Comparison of ENCODE assay signal across 14 cellular contexts in genomic region chr10:5764422-5765297, GRCh38. TPM values are rescaled to one million over a fixed set of nuclear protein-coding genes. Genes with fewer than 3 reads are reported as not detected.
DNase-seq lines count a peak whose midpoint lies in the region; ATAC-seq and TF ChIP-seq lines count a peak whose summit lies in the region.
"Had no signal": no experiment of that assay in that cellular context is flagged by ENCODE, and none has a peak within 500 bp of the region (broad histone marks: within the 10 kb centered on the region; RNA-seq: fewer than 3 reads in every experiment).

No MANE protein-coding gene starts in this region.

- no peak overlapping the region for H3K4me3 ChIP-seq in cardiac muscle cell
- no peak overlapping the region for H3K4me3 ChIP-seq in right cardiac atrium (ENCODE audit: low read length)
- H3K4me3 ChIP-seq in Panc1 (ENCODE audit: low read depth in 2 of 2, low read length in 2 of 2): no peak overlapping the region
- no peak overlapping the region for H3K4me3 ChIP-seq in testis
- H3K4me3 ChIP-seq: ovary had no signal

- WGBS in right cardiac atrium: 90% methylated on average over 10 of the region's 10 CpGs
- 90 to 92% methylated on average over 10 of the region's 10 CpGs for WGBS in testis, 2 donors

- no peak for TF ChIP-seq POLR2A in testis (IDR thresholded peaks at IDR 0.05)

- TF ChIP-seq CTCF in cardiac muscle cell (IDR thresholded peaks at IDR 0.05; ENCODE audit: low read depth, low read length): no peak
- TF ChIP-seq CTCF in Panc1 (IDR thresholded peaks at IDR 0.05): peak; percentile 33; the same call in 1 of the 2 replicates
- TF ChIP-seq CTCF in testis (IDR thresholded peaks at IDR 0.05): no peak

- H3K9me3 Mint-ChIP-seq in effector memory CD8-positive, alpha-beta T cell: no peaks in the 10 kb centered on the region

- H3K27ac ChIP-seq in cardiac muscle cell (peak overlapping the region; percentile 42), right cardiac atrium (ENCODE audit: low read length) (no peak overlapping the region), Panc1 (ENCODE audit: low read length) (no peak overlapping the region), testis (peak overlapping the region; percentile 66)
- H3K27ac ChIP-seq: ovary had no signal

- POLR2A ChIA-PET in Panc1 (lab: Charles Lee): interaction anchor here (0.5 kb wide), 1 partner anchor 106 kb away, joined by 6 read pairs; no protein-coding TSS in a partner anchor

- no peaks in the 10 kb centered on the region for H3K4me1 ChIP-seq in cardiac muscle cell (ENCODE audit: low read depth)
- H3K4me1 ChIP-seq in right cardiac atrium (ENCODE audit: control insufficient read depth, insufficient read depth, low read length): no peaks in the 10 kb centered on the region
- no peaks in the 10 kb centered on the region; the same call in 1 of the 2 replicates for H3K4me1 ChIP-seq in Panc1 (ENCODE audit: control insufficient read depth, insufficient read depth, low read length)
- peaks cover 3% of the 10 kb centered on the region for H3K4me1 ChIP-seq in testis

- no peaks in the 10 kb centered on the region for H3K27me3 Mint-ChIP-seq in effector memory CD8-positive, alpha-beta T cell

- intact Hi-C loops in right cardiac atrium (cut with DNase I): no loop called here
- intact Hi-C loops in Panc1 (cut with micrococcal nuclease; ENCODE audit: unreplicated experiment): no loop called here
- intact Hi-C loops in testis (cut with DNase I; ENCODE audit: low total_unique reads): no loop called here

- H3K4me1 Mint-ChIP-seq in effector memory CD8-positive, alpha-beta T cell (ENCODE audit: low read depth in 2 of 2): peaks cover 3 to 8% of the 10 kb centered on the region in 2 donors

- ATAC-seq in right cardiac atrium (no peak), Panc1 (peak; percentile 45; the same call in 1 of the 2 replicates), HG02840 (IDR thresholded peaks at IDR 0.05; ENCODE audit: low FRiP score, unreplicated experiment) (no peak), GM18873 (IDR thresholded peaks at IDR 0.05; ENCODE audit: low FRiP score, unreplicated experiment) (no peak), GM21576 (IDR thresholded peaks at IDR 0.05; ENCODE audit: unreplicated experiment) (no peak)
- ATAC-seq in effector memory CD8-positive, alpha-beta T cell (replicated peaks): no peak

- in situ Hi-C loops in Panc1 (cut with HindIII; ENCODE audit: low pct_unique_long_range_greater_than_20kb, low sequenced_read_pairs): no loop called here

- peak overlapping the region; percentile 31 to 53 for H3K27ac Mint-ChIP-seq in effector memory CD8-positive, alpha-beta T cell

- peaks cover 71% of the 10 kb centered on the region for H3K36me3 Mint-ChIP-seq in effector memory CD8-positive, alpha-beta T cell (ENCODE audit: insufficient read depth)

- H3K27me3 ChIP-seq in cardiac muscle cell (no peaks in the 10 kb centered on the region), right cardiac atrium (ENCODE audit: control insufficient read depth, insufficient read depth) (no peaks in the 10 kb centered on the region), Panc1 (ENCODE audit: control insufficient read depth, insufficient read depth, low read length) (no peaks in the 10 kb centered on the region), testis (no peaks in the 10 kb centered on the region)
- H3K27me3 ChIP-seq: ovary had no signal

- DNase-seq in cardiac muscle cell (ENCODE audit: low read depth in 1 of 2, low spot score in 1 of 2): no peak
- no peak for DNase-seq in right cardiac atrium
- no peak for DNase-seq in Panc1 (ENCODE audit: low read depth, low spot score)
- DNase-seq in effector memory CD8-positive, alpha-beta T cell: no peak
- no peak for DNase-seq in testis
- DNase-seq: islet precursor cell, midbrain, NCI-H1694 treated with DMSO at 0.1 percent for 48 hours, NCI-H510A treated with DMSO at 0.1 percent for 48 hours, ovary, small intestine had no signal

- H3K4me3 Mint-ChIP-seq in effector memory CD8-positive, alpha-beta T cell: no peak overlapping the region

- H3K9me3 ChIP-seq in cardiac muscle cell (ENCODE audit: low read depth) (no peaks in the 10 kb centered on the region), right cardiac atrium (ENCODE audit: control insufficient read depth, low read length) (no peaks in the 10 kb centered on the region), Panc1 (ENCODE audit: control insufficient read depth, insufficient read depth, low read depth, low read length) (no peaks in the 10 kb centered on the region), testis (no peaks in the 10 kb centered on the region)
- H3K9me3 ChIP-seq: ovary had no signal

- no TSS peak for BruUV-seq in Panc1 (replicated peaks; lab: Mats Ljungman, UMichigan)

- CTCF ChIA-PET in Panc1 (lab: Charles Lee): no interaction called here

- peaks cover 67% of the 10 kb centered on the region for H3K36me3 ChIP-seq in cardiac muscle cell
- peaks cover 27% of the 10 kb centered on the region for H3K36me3 ChIP-seq in Panc1 (ENCODE audit: control insufficient read depth, insufficient read depth, low read length)
- H3K36me3 ChIP-seq in testis (ENCODE audit: low read depth, missing control alignments): no peaks in the 10 kb centered on the region
- H3K36me3 ChIP-seq: ovary had no signal

RNA-seq across cellular contexts. Expression of gene GDI2, which starts 48.6 kb away (rescaled TPM):
- total RNA-seq in cardiac muscle cell (218 and 234 TPM in 2 replicates), right cardiac atrium (100 to 1,000 TPM in 3 of 4 donors, 10 to 100 TPM in 1; 97.7 to 111 (median 105) TPM), Panc1 (2021; ENCODE audit: unreplicated experiment) (130 TPM), testis (100 to 1,000 TPM; 184 to 204 TPM)
- polyA plus RNA-seq in cardiac muscle cell (182 and 230 TPM in 2 replicates), right cardiac atrium (47.5 TPM), testis (ENCODE audit: insufficient read depth, low read depth, low replicate concordance) (144 TPM)
- 85.0 TPM for polyA plus RNA-seq in Panc1 (2012; ENCODE audit: insufficient read length)

Comparison
In these comparisons a context has a peak if more than half of its experiments do, and no peak if none do; other contexts are left out.
1. H3K27ac ChIP-seq: peak in cardiac muscle cell (single experiment) and testis (2 of 2); none in right cardiac atrium (single experiment) and Panc1 (single experiment).